8 cellular contexts compared by ENCODE assay signal in the genomic region with DNA sequence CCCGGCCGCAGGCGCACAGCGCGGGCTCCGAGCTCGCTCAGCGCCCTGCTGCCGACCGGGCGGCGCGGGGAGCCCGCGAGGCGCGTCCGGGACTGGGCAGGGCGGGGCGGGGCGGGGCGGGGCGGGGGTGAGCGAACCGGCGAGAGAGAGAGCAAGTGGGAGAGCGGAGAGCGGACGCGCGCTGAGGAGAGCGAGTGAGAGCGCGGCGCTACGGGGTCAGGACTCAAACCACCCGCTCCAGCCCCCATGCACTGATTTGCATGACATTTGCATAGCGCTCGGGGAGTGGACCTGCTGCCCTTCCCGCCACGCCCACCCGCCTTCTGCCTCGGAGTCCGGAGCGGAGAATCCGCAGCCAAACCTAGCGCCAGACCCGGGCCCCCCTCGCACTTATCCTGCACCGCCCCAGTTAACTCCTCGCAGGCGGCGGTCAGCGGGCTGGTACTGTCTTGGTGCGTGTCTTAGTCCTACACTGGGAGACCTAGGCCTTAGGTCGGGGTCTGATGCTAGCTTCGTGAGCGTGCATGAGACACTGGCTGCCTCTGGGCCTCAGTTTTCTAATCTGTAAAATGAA. TPM values are rescaled to one million over a fixed set of nuclear protein-coding genes. Genes with fewer than 3 reads are reported as not detected.
DNase-seq lines count a peak whose midpoint lies in the region; ATAC-seq, FAIRE-seq and TF ChIP-seq lines count a peak whose summit lies in the region.

A gene with protein sequence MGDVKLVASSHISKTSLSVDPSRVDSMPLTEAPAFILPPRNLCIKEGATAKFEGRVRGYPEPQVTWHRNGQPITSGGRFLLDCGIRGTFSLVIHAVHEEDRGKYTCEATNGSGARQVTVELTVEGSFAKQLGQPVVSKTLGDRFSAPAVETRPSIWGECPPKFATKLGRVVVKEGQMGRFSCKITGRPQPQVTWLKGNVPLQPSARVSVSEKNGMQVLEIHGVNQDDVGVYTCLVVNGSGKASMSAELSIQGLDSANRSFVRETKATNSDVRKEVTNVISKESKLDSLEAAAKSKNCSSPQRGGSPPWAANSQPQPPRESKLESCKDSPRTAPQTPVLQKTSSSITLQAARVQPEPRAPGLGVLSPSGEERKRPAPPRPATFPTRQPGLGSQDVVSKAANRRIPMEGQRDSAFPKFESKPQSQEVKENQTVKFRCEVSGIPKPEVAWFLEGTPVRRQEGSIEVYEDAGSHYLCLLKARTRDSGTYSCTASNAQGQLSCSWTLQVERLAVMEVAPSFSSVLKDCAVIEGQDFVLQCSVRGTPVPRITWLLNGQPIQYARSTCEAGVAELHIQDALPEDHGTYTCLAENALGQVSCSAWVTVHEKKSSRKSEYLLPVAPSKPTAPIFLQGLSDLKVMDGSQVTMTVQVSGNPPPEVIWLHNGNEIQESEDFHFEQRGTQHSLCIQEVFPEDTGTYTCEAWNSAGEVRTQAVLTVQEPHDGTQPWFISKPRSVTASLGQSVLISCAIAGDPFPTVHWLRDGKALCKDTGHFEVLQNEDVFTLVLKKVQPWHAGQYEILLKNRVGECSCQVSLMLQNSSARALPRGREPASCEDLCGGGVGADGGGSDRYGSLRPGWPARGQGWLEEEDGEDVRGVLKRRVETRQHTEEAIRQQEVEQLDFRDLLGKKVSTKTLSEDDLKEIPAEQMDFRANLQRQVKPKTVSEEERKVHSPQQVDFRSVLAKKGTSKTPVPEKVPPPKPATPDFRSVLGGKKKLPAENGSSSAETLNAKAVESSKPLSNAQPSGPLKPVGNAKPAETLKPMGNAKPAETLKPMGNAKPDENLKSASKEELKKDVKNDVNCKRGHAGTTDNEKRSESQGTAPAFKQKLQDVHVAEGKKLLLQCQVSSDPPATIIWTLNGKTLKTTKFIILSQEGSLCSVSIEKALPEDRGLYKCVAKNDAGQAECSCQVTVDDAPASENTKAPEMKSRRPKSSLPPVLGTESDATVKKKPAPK (N-terminal part only) (minus strand): TSS at position 75 of the 574 bp plus-strand sequence. CDS start 90,491 bp downstream, outside the sequence.

- DNase-seq in A549 (ENCODE audit: low read depth in 1 of 2, low spot score in 1 of 2) (peak; percentile 83 to 93), GM13976 (ENCODE audit: low spot score) (peak; percentile 83), NCI-H69 (lab: John Stamatoyannopoulos, UW) (peak; percentile 79), cardiac septum (ENCODE audit: low spot score) (peak; percentile 83), pancreas (peak; percentile 57 to 83 (median 69)), Karpas-422 (no peak)
- peak; percentile 57 for DNase-seq in activated naive CD8-positive, alpha-beta T cell treated with anti-CD3 and anti-CD28 coated beads for 36 hours

- TF ChIP-seq CTCF in A549 (IDR thresholded peaks at IDR 0.05) (no peak), GM13976 (IDR thresholded peaks at IDR 0.05; ENCODE audit: borderline replicate concordance, control extremely low read depth, extremely low read depth, insufficient read depth, missing control alignments) (no peak), pancreas (IDR thresholded peaks at IDR 0.05) (no peak)

- in situ Hi-C loops in GM13976 (cut with MboI; ENCODE audit: low sequenced_read_pairs, unreplicated experiment), result no loop called here

- H3K9ac ChIP-seq in Karpas-422 (ENCODE audit: low read length), result no peak within 1 kb of the TSS

- H2AFZ ChIP-seq in Karpas-422 (ENCODE audit: low read length), result no peak within 1 kb of the TSS

- WGBS in A549 (ENCODE audit: missing lambda C conversion rate), result 21% methylated on average over 5 of the region's 58 CpGs
- WGBS in pancreas, 2 donors, result 3 to 9% methylated on average over 24 to 58 of the region's 58 CpGs

- H3K4me2 ChIP-seq in A549 (peak within 1 kb of the TSS; percentile 90), Karpas-422 (ENCODE audit: low read depth, low read length, poor library complexity, severe bottlenecking) (no peak within 1 kb of the TSS)

- H3K27me3 ChIP-seq in pancreas (no peaks in the 10 kb centered on the region), Karpas-422 (ENCODE audit: low read length) (no peaks in the 10 kb centered on the region)

- H3K4me1 ChIP-seq in A549 (peaks cover 16% of the 10 kb centered on the region), pancreas (peaks cover 0 to 4% (median 3%) of the 10 kb centered on the region in 3 donors), Karpas-422 (ENCODE audit: low read length) (no peaks in the 10 kb centered on the region)

- CTCF ChIA-PET in A549 (lab: Yijun Ruan, JAX), result interaction anchor here (0.7 to 2.7 kb wide), 5 partner anchors 30 to 183 kb away, joined by 3 to 11 read pairs (median 4); no protein-coding TSS in a partner anchor

- H3K4me3 ChIP-seq in A549 (peak within 1 kb of the TSS; percentile 86), pancreas (peak within 1 kb of the TSS; percentile 6 to 52 (median 26)), Karpas-422 (ENCODE audit: low read length) (no peak within 1 kb of the TSS)

- TF ChIP-seq RAD21 in A549 (conservative IDR thresholded peaks at IDR 0.05 in 1 of 2, IDR thresholded peaks at IDR 0.05 in 1 of 2), result peak in 1 of 2 experiments; percentile 16; a peak in 1 of 5 replicates

- TF ChIP-seq POLR2A in A549 (IDR thresholded peaks at IDR 0.05; ENCODE audit: low read length), result peak; percentile 34; the same call in 1 of the 2 replicates

- FAIRE-seq in A549 (lab: Jason Lieb, UNC) (no peak), pancreas (lab: Jason Lieb, UNC) (no peak)

- H3K79me2 ChIP-seq in Karpas-422 (ENCODE audit: low read length), result no peaks in the 10 kb centered on the region

- H3K27ac ChIP-seq in A549 (peak within 1 kb of the TSS; percentile 90 to 91), pancreas (no peak within 1 kb of the TSS), Karpas-422 (ENCODE audit: low read length) (no peak within 1 kb of the TSS)

- POLR2A ChIA-PET in A549 (lab: Yijun Ruan, JAX), result interaction anchor here (1.0 kb wide), 1 partner anchor 76 kb away, joined by 4 read pairs; a partner anchor contains a TSS

- no peak within 1 kb of the TSS for H3K27ac Mint-ChIP-seq in activated naive CD8-positive, alpha-beta T cell treated with anti-CD3 and anti-CD28 coated beads for 36 hours

- no peaks in the 10 kb centered on the region for H3K36me3 ChIP-seq in pancreas
- no peaks in the 10 kb centered on the region for H3K36me3 ChIP-seq in Karpas-422 (ENCODE audit: insufficient read depth, low read length)

- H3K4me1 Mint-ChIP-seq in activated naive CD8-positive, alpha-beta T cell treated with anti-CD3 and anti-CD28 coated beads for 36 hours, result peaks cover 17% of the 10 kb centered on the region

- H3K9me3 Mint-ChIP-seq in activated naive CD8-positive, alpha-beta T cell treated with anti-CD3 and anti-CD28 coated beads for 36 hours, result no peaks in the 10 kb centered on the region

- no peaks in the 10 kb centered on the region for H4K20me1 ChIP-seq in Karpas-422 (ENCODE audit: insufficient read depth, low read depth, low read length)

- TF ChIP-seq EP300 in A549 (IDR thresholded peaks at IDR 0.05), result no peak

- H3K9me3 ChIP-seq in A549 (no peaks in the 10 kb centered on the region), pancreas (no peaks in the 10 kb centered on the region), Karpas-422 (ENCODE audit: low read length) (no peaks in the 10 kb centered on the region)

- H3K36me3 Mint-ChIP-seq in activated naive CD8-positive, alpha-beta T cell treated with anti-CD3 and anti-CD28 coated beads for 36 hours, result no peaks in the 10 kb centered on the region

- H3K27me3 Mint-ChIP-seq in activated naive CD8-positive, alpha-beta T cell treated with anti-CD3 and anti-CD28 coated beads for 36 hours, result peaks cover 76% of the 10 kb centered on the region

- H3K4me3 Mint-ChIP-seq in activated naive CD8-positive, alpha-beta T cell treated with anti-CD3 and anti-CD28 coated beads for 36 hours, result peak within 1 kb of the TSS; percentile 64

- intact Hi-C loops in cardiac septum (cut with DNase I), result no loop called here
- intact Hi-C loops in pancreas (cut with DNase I), result no loop called here

- H3K9me2 ChIP-seq in Karpas-422 (replicated peaks; ENCODE audit: insufficient read depth, low read length), result no peaks in the 10 kb centered on the region

- ATAC-seq in A549 (peak; percentile 98 to 99), HG03432 (IDR thresholded peaks at IDR 0.05; ENCODE audit: unreplicated experiment) (peak; percentile 79), pancreas (peak; percentile 84 to 96 (median 94))

TF ChIP-seq in A549, 52 proteins besides CTCF, POLR2A, EP300 and RAD21 (continues in another document):
- no peak for TF ChIP-seq MAFK (IDR thresholded peaks at IDR 0.05; ENCODE audit: partially characterized antibody)
- TF ChIP-seq HDAC2 (IDR thresholded peaks at IDR 0.05), result 0 out of 2 replicates have a peak, but pooled peaks have one; percentile 49
- TF ChIP-seq SMC3 (IDR thresholded peaks at IDR 0.05), result peak; percentile 25; the same call in 1 of the 3 replicates
- no peak for TF ChIP-seq HOXB13 (CRISPR knock-in tag; IDR thresholded peaks at IDR 0.05; ENCODE audit: low read depth)
- TF ChIP-seq, protein P1, sequence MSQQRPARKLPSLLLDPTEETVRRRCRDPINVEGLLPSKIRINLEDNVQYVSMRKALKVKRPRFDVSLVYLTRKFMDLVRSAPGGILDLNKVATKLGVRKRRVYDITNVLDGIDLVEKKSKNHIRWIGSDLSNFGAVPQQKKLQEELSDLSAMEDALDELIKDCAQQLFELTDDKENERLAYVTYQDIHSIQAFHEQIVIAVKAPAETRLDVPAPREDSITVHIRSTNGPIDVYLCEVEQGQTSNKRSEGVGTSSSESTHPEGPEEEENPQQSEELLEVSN (IDR thresholded peaks at IDR 0.05; ENCODE audit: borderline replicate concordance, low read depth), result 0 out of 2 replicates have a peak, but pooled peaks have one; percentile 11
- TF ChIP-seq RCOR1 (IDR thresholded peaks at IDR 0.05; ENCODE audit: low read depth, low read length), result no peak
- TF ChIP-seq EHF (CRISPR knock-in tag; IDR thresholded peaks at IDR 0.05), result no peak
- no peak for TF ChIP-seq GATA3 (IDR thresholded peaks at IDR 0.05; ENCODE audit: borderline replicate concordance)
- TF ChIP-seq, protein P2, sequence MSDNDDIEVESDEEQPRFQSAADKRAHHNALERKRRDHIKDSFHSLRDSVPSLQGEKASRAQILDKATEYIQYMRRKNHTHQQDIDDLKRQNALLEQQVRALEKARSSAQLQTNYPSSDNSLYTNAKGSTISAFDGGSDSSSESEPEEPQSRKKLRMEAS (IDR thresholded peaks at IDR 0.05), result 0 out of 2 replicates have a peak, but pooled peaks have one; percentile 42

RNA-seq across cellular contexts. Expression of the gene that starts here (rescaled TPM):
- 13.6 and 17.4 TPM in 2 replicates for polyA plus RNA-seq in A549 (2011; rRNA removed)
- polyA plus RNA-seq in A549 (2012; cell fraction: cytosol; rRNA removed), result 11.8 and 15.3 TPM in 2 replicates
- 25.6 and 37.1 TPM in 2 replicates for polyA plus RNA-seq in A549 (2012; cell fraction: nucleus; rRNA removed)
- 16.9 to 18.3 TPM (median 16.9 TPM) in 3 replicates for polyA plus RNA-seq in A549 (2017; fragmentation: RNase III; extraction: RNeasy Plus Mini Kit Qiagen cat#74134 plus additional on column Dnase treatment)
- 28.4 and 41.6 TPM in 2 replicates for polyA minus RNA-seq in A549 (2011; rRNA and poly(A)+ RNA removed)
- total RNA-seq in activated naive CD8-positive, alpha-beta T cell treated with anti-CD3 and anti-CD28 coated beads for 36 hours, result not detected
- 17.8 TPM for total RNA-seq in cardiac septum
- total RNA-seq in pancreas, result 10 to 100 TPM in 1 of 6 donors, 1 to 10 TPM in 5; 3.1 to 12.0 (median 6.8) TPM
- 1 to 10 TPM; 6.0 to 7.2 TPM for polyA plus RNA-seq in pancreas
- 0.18 and 0.63 TPM in 2 replicates for total RNA-seq in Karpas-422 (2014; rRNA removed; shearing (Covaris generic); ENCODE audit: low replicate concordance)

Comparison
In these comparisons a context has a peak if more than half of its experiments do, and no peak if none do; other contexts are left out.
1. Peak in DNase-seq in activated naive CD8-positive, alpha-beta T cell treated with anti-CD3 and anti-CD28 coated beads for 36 hours; RNA of the gene not detected or under 1 TPM.
2. H3K27ac ChIP-seq: peak in A549 (2 of 2); none in pancreas (0 of 4) and Karpas-422 (single experiment).
3. Peak in every context shown above with its lines, with median percentiles within 50 percentile points of each other: ATAC-seq.